ENCODE assay signal across 40 cellular contexts in the genomic region with DNA sequence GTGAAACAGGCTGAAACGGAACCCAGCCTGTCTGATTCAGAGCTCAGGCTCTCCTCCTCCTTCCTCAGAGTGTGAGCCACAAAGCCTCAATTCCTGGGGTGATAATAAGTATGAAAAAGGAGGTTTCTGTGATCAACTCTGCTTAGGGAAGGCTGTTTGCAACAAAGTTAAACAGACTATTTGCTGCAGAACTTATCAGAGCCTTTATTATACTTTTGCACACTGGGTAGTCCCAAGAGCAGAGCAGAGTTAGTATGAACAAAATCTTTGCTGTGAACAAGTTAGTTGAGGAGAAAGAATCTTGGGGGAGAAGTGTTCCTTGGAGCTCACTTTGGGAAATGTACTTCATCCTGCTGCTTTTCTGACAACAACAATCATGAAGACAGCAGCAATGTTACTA.
"Had no signal": no experiment of that assay in that cellular context is flagged by ENCODE, and none has a peak within 500 bp of the region (broad histone marks: within the 10 kb centered on the region; RNA-seq: fewer than 3 reads in every experiment).

No MANE protein-coding gene starts in this region.

- H3K36me3 ChIP-seq: adrenal gland, ascending aorta, brain microvascular endothelial cell, breast epithelium, cardiac muscle cell had no signal

- H3K9me3 Mint-ChIP-seq: activated naive CD4-positive, alpha-beta T cell treated with anti-CD3 and anti-CD28 coated beads for 36 hours; activated naive CD4-positive, alpha-beta T cell treated with anti-CD3 and anti-CD28 coated beads, Interleukin-2, amount 10 ng/mL, durations not matched to agents 7 days and 5 days; activated naive CD4-positive, alpha-beta T cell treated with anti-CD3 and anti-CD28 coated beads, Interleukin-2, amount 50 U/mL, for 24 hours; activated naive CD4-positive, alpha-beta T cell treated with anti-CD3 and anti-CD28 coated beads, Interleukin-2, amount 50 U/mL, for 72 hours; activated naive CD8-positive, alpha-beta T cell treated with anti-CD3 and anti-CD28 coated beads for 36 hours; activated naive CD8-positive, alpha-beta T cell treated with anti-CD3 and anti-CD28 coated beads, Interleukin-2, amount 10 ng/mL, durations not matched to agents 7 days and 5 days; activated naive CD8-positive, alpha-beta T cell treated with anti-CD3 and anti-CD28 coated beads, Interleukin-2, amount 50 U/mL, for 24 hours; activated T-cell treated with anti-CD3 and anti-CD28 coated beads, Interleukin-2, amount 50 U/mL, for 24 hours; activated T-cell treated with anti-CD3 and anti-CD28 coated beads, Interleukin-2, amount 50 U/mL, for 4 hours; activated T-cell treated with anti-CD3 and anti-CD28 coated beads, Interleukin-2, amount 50 U/mL, for 72 hours; activated T-helper 1 cell treated with anti-CD3 and anti-CD28 coated beads, Interleukin-12 subunit alpha, Interleukin-12 subunit beta, Interleukin-2, Interleukin-4 antibody, amounts not matched to agents 30 ng/mL and 10 ng/mL and 1 ng/mL, durations not matched to agents 14 hours and 24 hours and 36 hours; activated T-helper 17 cell treated with anti-CD3 and anti-CD28 coated beads, Interleukin-2, amount 50 U/mL, for 72 hours; activated T-helper 2 cell treated with anti-CD3 and anti-CD28 coated beads, Interferon-gamma antibody, Interleukin-2, Interleukin-4, amounts not matched to agents 10 μg/mL and 5 μg/mL and 100 μg/mL, durations not matched to agents 14 hours and 24 hours and 36 hours; brain; central memory CD8-positive, alpha-beta T cell had no signal

- H3K27me3 Mint-ChIP-seq: activated naive CD8-positive, alpha-beta T cell; activated naive CD8-positive, alpha-beta T cell treated with anti-CD3 and anti-CD28 coated beads for 36 hours; activated T-cell treated with anti-CD3 and anti-CD28 coated beads, Interleukin-2, amount 50 U/mL, for 24 hours had no signal

- H3K36me3 Mint-ChIP-seq: activated naive CD4-positive, alpha-beta T cell treated with anti-CD3 and anti-CD28 coated beads, Interleukin-2, amount 10 ng/mL, durations not matched to agents 7 days and 5 days; activated naive CD4-positive, alpha-beta T cell treated with anti-CD3 and anti-CD28 coated beads, Interleukin-2, amount 50 U/mL, for 24 hours; activated naive CD4-positive, alpha-beta T cell treated with anti-CD3 and anti-CD28 coated beads, Interleukin-2, amount 50 U/mL, for 72 hours; activated naive CD8-positive, alpha-beta T cell; activated naive CD8-positive, alpha-beta T cell treated with anti-CD3 and anti-CD28 coated beads for 36 hours; activated naive CD8-positive, alpha-beta T cell treated with anti-CD3 and anti-CD28 coated beads, Interleukin-2, amount 10 ng/mL, durations not matched to agents 7 days and 5 days; brain had no signal

- H3K4me1 ChIP-seq: adrenal gland, ascending aorta, body of pancreas, breast epithelium had no signal

- H3K4me3 Mint-ChIP-seq: activated naive CD4-positive, alpha-beta T cell treated with anti-CD3 and anti-CD28 coated beads for 36 hours; activated naive CD4-positive, alpha-beta T cell treated with anti-CD3 and anti-CD28 coated beads, Interleukin-2, amount 10 ng/mL, durations not matched to agents 7 days and 5 days; activated naive CD4-positive, alpha-beta T cell treated with anti-CD3 and anti-CD28 coated beads, Interleukin-2, amount 50 U/mL, for 24 hours; activated naive CD8-positive, alpha-beta T cell; activated naive CD8-positive, alpha-beta T cell treated with anti-CD3 and anti-CD28 coated beads for 36 hours; activated naive CD8-positive, alpha-beta T cell treated with anti-CD3 and anti-CD28 coated beads, Interleukin-2, amount 10 ng/mL, durations not matched to agents 7 days and 5 days; activated naive CD8-positive, alpha-beta T cell treated with anti-CD3 and anti-CD28 coated beads, Interleukin-2, amount 50 U/mL, for 24 hours; activated T-cell treated with anti-CD3 and anti-CD28 coated beads, Interleukin-2, amount 50 U/mL, for 24 hours; activated T-cell treated with anti-CD3 and anti-CD28 coated beads, Interleukin-2, amount 50 U/mL, for 4 hours; activated T-cell treated with anti-CD3 and anti-CD28 coated beads, Interleukin-2, amount 50 U/mL, for 72 hours; activated T-helper 1 cell treated with anti-CD3 and anti-CD28 coated beads, Interleukin-12 subunit alpha, Interleukin-12 subunit beta, Interleukin-2, Interleukin-4 antibody, amounts not matched to agents 30 ng/mL and 10 ng/mL and 1 ng/mL, durations not matched to agents 14 hours and 24 hours and 36 hours; activated T-helper 17 cell treated with anti-CD3 and anti-CD28 coated beads, Interleukin-2, amount 50 U/mL, for 72 hours; brain; central memory CD8-positive, alpha-beta T cell had no signal

- H3K9me3 ChIP-seq: adrenal gland, ascending aorta, body of pancreas, breast epithelium had no signal

- H3K4me3 ChIP-seq: adrenal gland, ascending aorta, body of pancreas, breast epithelium, cardiac muscle cell had no signal

- H3K27ac Mint-ChIP-seq: activated naive CD4-positive, alpha-beta T cell treated with anti-CD3 and anti-CD28 coated beads for 36 hours; activated naive CD4-positive, alpha-beta T cell treated with anti-CD3 and anti-CD28 coated beads, Interleukin-2, amount 10 ng/mL, durations not matched to agents 7 days and 5 days; activated naive CD4-positive, alpha-beta T cell treated with anti-CD3 and anti-CD28 coated beads, Interleukin-2, amount 50 U/mL, for 24 hours; activated naive CD4-positive, alpha-beta T cell treated with anti-CD3 and anti-CD28 coated beads, Interleukin-2, amount 50 U/mL, for 72 hours; activated naive CD8-positive, alpha-beta T cell; activated naive CD8-positive, alpha-beta T cell treated with anti-CD3 and anti-CD28 coated beads for 36 hours; activated naive CD8-positive, alpha-beta T cell treated with anti-CD3 and anti-CD28 coated beads, Interleukin-2, amount 10 ng/mL, durations not matched to agents 7 days and 5 days; activated naive CD8-positive, alpha-beta T cell treated with anti-CD3 and anti-CD28 coated beads, Interleukin-2, amount 50 U/mL, for 24 hours; activated T-cell treated with anti-CD3 and anti-CD28 coated beads, Interleukin-2, amount 50 U/mL, for 24 hours; activated T-cell treated with anti-CD3 and anti-CD28 coated beads, Interleukin-2, amount 50 U/mL, for 72 hours; activated T-helper 1 cell treated with anti-CD3 and anti-CD28 coated beads, Interleukin-12 subunit alpha, Interleukin-12 subunit beta, Interleukin-2, Interleukin-4 antibody, amounts not matched to agents 30 ng/mL and 10 ng/mL and 1 ng/mL, durations not matched to agents 14 hours and 24 hours and 36 hours; activated T-helper 17 cell treated with anti-CD3 and anti-CD28 coated beads, Interleukin-2, amount 50 U/mL, for 72 hours; activated T-helper 2 cell treated with anti-CD3 and anti-CD28 coated beads, Interferon-gamma antibody, Interleukin-2, Interleukin-4, amounts not matched to agents 10 μg/mL and 5 μg/mL and 100 μg/mL, durations not matched to agents 14 hours and 24 hours and 36 hours; brain had no signal

- DNase-seq: activated effector memory CD4-positive, alpha-beta T cell treated with anti-CD3 and anti-CD28 coated beads, Interleukin-2, amount 50 U/mL, for 16 hours; activated effector memory CD4-positive, alpha-beta T cell treated with Interleukin-2 at 50 U/mL for 16 hours; activated gamma-delta T cell; activated gamma-delta T cell treated with Interleukin-2 at 50 U/mL for 16 hours; activated naive CD4-positive, alpha-beta T cell; activated naive CD4-positive, alpha-beta T cell treated with anti-CD3 and anti-CD28 coated beads for 36 hours; activated naive CD4-positive, alpha-beta T cell treated with anti-CD3 and anti-CD28 coated beads, Interleukin-2, amount 10 ng/mL, durations not matched to agents 7 days and 5 days; activated naive CD4-positive, alpha-beta T cell treated with anti-CD3 and anti-CD28 coated beads, Interleukin-2, amount 50 U/mL, for 16 hours; activated naive CD4-positive, alpha-beta T cell treated with Interleukin-2 at 50 U/mL for 16 hours; activated naive CD8-positive, alpha-beta T cell treated with anti-CD3 and anti-CD28 coated beads for 36 hours; activated naive CD8-positive, alpha-beta T cell treated with anti-CD3 and anti-CD28 coated beads, Interleukin-2, amount 10 ng/mL, durations not matched to agents 7 days and 5 days; activated naive CD8-positive, alpha-beta T cell treated with anti-CD3 and anti-CD28 coated beads, Interleukin-2, amount 50 U/mL, for 24 hours; activated T-cell treated with anti-CD3 and anti-CD28 coated beads, Interleukin-2, amount 50 U/mL, for 1 hour; activated T-cell treated with anti-CD3 and anti-CD28 coated beads, Interleukin-2, amount 50 U/mL, for 24 hours; activated T-cell treated with anti-CD3 and anti-CD28 coated beads, Interleukin-2, amount 50 U/mL, for 4 hours; activated T-cell treated with anti-CD3 and anti-CD28 coated beads, Interleukin-2, amount 50 U/mL, for 48 hours; activated T-cell treated with anti-CD3 and anti-CD28 coated beads, Interleukin-2, amount 50 U/mL, for 72 hours; adrenal gland; amniotic stem cell; amygdala; anterior cingulate cortex; aorta; body of pancreas; brain microvascular endothelial cell; caudate nucleus; central memory CD4-positive, alpha-beta T cell; cerebellar nuclear complex had no signal

- ATAC-seq: activated naive CD4-positive, alpha-beta T cell treated with anti-CD3 and anti-CD28 coated beads, Interleukin-2, amount 50 U/mL, for 72 hours; activated naive CD8-positive, alpha-beta T cell treated with anti-CD3 and anti-CD28 coated beads, Interleukin-2, amount 50 U/mL, for 24 hours; activated T-cell treated with anti-CD3 and anti-CD28 coated beads, Interleukin-2, amount 50 U/mL, for 4 hours; activated T-cell treated with anti-CD3 and anti-CD28 coated beads, Interleukin-2, amount 50 U/mL, for 72 hours; activated T-helper 17 cell treated with anti-CD3 and anti-CD28 coated beads, Interleukin-2, amount 50 U/mL, for 72 hours; body of pancreas had no signal

- H3K27ac ChIP-seq: adrenal gland, ascending aorta, body of pancreas, brain microvascular endothelial cell, breast epithelium, cardiac muscle cell had no signal

- FAIRE-seq: astrocyte, bronchial epithelial cell had no signal

- H3K27me3 ChIP-seq: ascending aorta, brain microvascular endothelial cell, cardiac muscle cell had no signal
